Comparison of ENCODE assay signal across 10 cellular contexts in the genomic region with DNA sequence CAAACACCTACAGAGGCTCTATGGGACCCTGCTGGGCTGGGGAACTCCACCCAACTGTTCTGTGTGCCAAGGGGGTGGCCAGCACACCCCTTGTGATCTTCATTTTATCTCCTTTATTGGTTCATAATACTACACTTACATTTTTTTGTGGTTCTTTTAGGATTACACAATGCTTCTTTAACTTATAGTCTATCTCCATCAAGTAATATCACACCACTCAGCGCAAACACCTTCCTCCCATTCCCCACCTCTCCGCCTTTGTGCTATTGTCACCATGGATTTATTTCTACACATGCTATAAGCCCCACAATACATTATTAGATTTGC. TPM values are rescaled to one million over a fixed set of nuclear protein-coding genes. Genes with fewer than 3 reads are reported as not detected.
DNase-seq lines count a peak whose midpoint lies in the region; ATAC-seq and TF ChIP-seq lines count a peak whose summit lies in the region.
"Had no signal": no experiment of that assay in that cellular context is flagged by ENCODE, and none has a peak within 500 bp of the region (broad histone marks: within the 10 kb centered on the region; RNA-seq: fewer than 3 reads in every experiment).

No MANE protein-coding gene starts in this region.

- peak overlapping the region; percentile 4; the same call in 1 of the 2 replicates for H3K27ac ChIP-seq in 22Rv1
- peak overlapping the region; percentile 63 for H3K27ac ChIP-seq in lower lobe of right lung

- ATAC-seq in WTC11 (no peak), lower lobe of right lung (no peak), HG03354 (IDR thresholded peaks at IDR 0.05; ENCODE audit: poor library complexity, severe bottlenecking, unreplicated experiment) (no peak)

- POLR2A ChIA-PET in WTC11 (lab: Charles Lee) = no interaction called here

- DNase-seq in WTC11 (ENCODE audit: low spot score) = no peak
- DNase-seq in lower lobe of right lung = no peak
- DNase-seq in islet precursor cell = no peak
- DNase-seq in cortex of kidney (lab: John Stamatoyannopoulos, UW) = no peak
- DNase-seq: activated CD4-positive, alpha-beta memory T cell treated with anti-CD3 and anti-CD28 coated beads, Interleukin-2, amount 10 ng/mL, durations not matched to agents 7 days and 5 days; activated naive CD4-positive, alpha-beta T cell; DND-41; naive B cell had no signal

- intact Hi-C loops in lower lobe of right lung (cut with DNase I) = loop anchor here (5.0 kb wide), 1 partner anchor 73 kb away; no protein-coding TSS in a partner anchor

- peaks cover 18% of the 10 kb centered on the region for H3K4me1 Mint-ChIP-seq in WTC11

- H3K4me3 Mint-ChIP-seq in WTC11 = no peak overlapping the region
- H3K4me3 Mint-ChIP-seq: activated CD4-positive, alpha-beta memory T cell treated with anti-CD3 and anti-CD28 coated beads, Interleukin-2, amount 10 ng/mL, durations not matched to agents 7 days and 5 days; naive B cell had no signal

- H3K27me3 Mint-ChIP-seq in WTC11 (ENCODE audit: low read depth) = peaks cover 15% of the 10 kb centered on the region
- H3K27me3 Mint-ChIP-seq: naive B cell had no signal

- no peaks in the 10 kb centered on the region for H3K9me3 ChIP-seq in lower lobe of right lung

- H3K36me3 ChIP-seq in lower lobe of right lung = no peaks in the 10 kb centered on the region

- no peaks in the 10 kb centered on the region for H3K27me3 ChIP-seq in lower lobe of right lung (ENCODE audit: low read depth)

- no peak overlapping the region for H3K4me3 ChIP-seq in lower lobe of right lung

- H3K36me3 Mint-ChIP-seq in WTC11 = no peaks in the 10 kb centered on the region
- H3K36me3 Mint-ChIP-seq: naive B cell had no signal

- H3K27ac Mint-ChIP-seq in WTC11 = no peak overlapping the region
- H3K27ac Mint-ChIP-seq: activated CD4-positive, alpha-beta memory T cell treated with anti-CD3 and anti-CD28 coated beads, Interleukin-2, amount 10 ng/mL, durations not matched to agents 7 days and 5 days; naive B cell had no signal

- CTCF ChIA-PET in WTC11 (lab: Charles Lee) = interaction anchor here (1.0 to 6.3 kb wide), 5 partner anchors 9 to 78 kb away, joined by 3 to 115 read pairs (median 7); a partner anchor contains a TSS

- peaks cover 22% of the 10 kb centered on the region for H3K4me1 ChIP-seq in lower lobe of right lung

- TF ChIP-seq CTCF in 22Rv1 (IDR thresholded peaks at IDR 0.05) (peak; percentile 50), WTC11 (IDR thresholded peaks at IDR 0.05) (no peak), lower lobe of right lung (IDR thresholded peaks at IDR 0.05) (no peak)

- no peaks in the 10 kb centered on the region for H3K9me3 Mint-ChIP-seq in WTC11
- H3K9me3 Mint-ChIP-seq: activated CD4-positive, alpha-beta memory T cell treated with anti-CD3 and anti-CD28 coated beads, Interleukin-2, amount 10 ng/mL, durations not matched to agents 7 days and 5 days had no signal

TF ChIP-seq in WTC11, 78 proteins besides CTCF, POLR2A, EP300 and RAD21:
- TF ChIP-seq ZNF423 (CRISPR knock-in tag; IDR thresholded peaks at IDR 0.05) = peak; percentile 34; the same call in 1 of the 2 replicates
- TF ChIP-seq HMGA2 (CRISPR knock-in tag; IDR thresholded peaks at IDR 0.05) = no peak

RNA-seq across cellular contexts. Expression of a gene that starts 15.9 kb away (rescaled TPM):
- total RNA-seq in WTC11 (2021) (12.5 to 15.4 TPM (median 15.4 TPM) in 3 replicates), lower lobe of right lung (1.0 TPM)

RNA-seq across cellular contexts. Expression of a gene that starts 31.0 kb away (rescaled TPM):
- total RNA-seq in WTC11 (2021) = 19.5 to 22.7 TPM (median 22.3 TPM) in 3 replicates
- total RNA-seq in lower lobe of right lung = 7.4 TPM

RNA-seq across cellular contexts. Expression of a gene that starts 33.1 kb away (rescaled TPM):
- total RNA-seq in WTC11 (2021) (6.0 to 7.3 TPM (median 6.5 TPM) in 3 replicates), lower lobe of right lung (144 TPM)
- total RNA-seq: activated CD4-positive, alpha-beta memory T cell treated with anti-CD3 and anti-CD28 coated beads, Interleukin-2, amount 10 ng/mL, durations not matched to agents 7 days and 5 days had no signal

RNA-seq across cellular contexts. Expression of a gene that starts 41.1 kb away (rescaled TPM):
- total RNA-seq in WTC11 (2021) (39.0 to 47.8 TPM (median 46.0 TPM) in 3 replicates), lower lobe of right lung (42.6 TPM)

RNA-seq across cellular contexts. Expression of a gene that starts 43.5 kb away (rescaled TPM):
- 32.1 to 38.4 TPM (median 33.2 TPM) in 3 replicates for total RNA-seq in WTC11 (2021)
- 121 TPM for total RNA-seq in lower lobe of right lung

Comparison
In these comparisons a context has a peak if more than half of its experiments do, and no peak if none do; other contexts are left out.
1. RNA of a gene that starts 33.1 kb away (total RNA-seq): 144 TPM in lower lobe of right lung (single experiment); 6.0 to 7.3 TPM in WTC11; every median in the first group is over 10 times any median in the second.